In the genomic region with DNA sequence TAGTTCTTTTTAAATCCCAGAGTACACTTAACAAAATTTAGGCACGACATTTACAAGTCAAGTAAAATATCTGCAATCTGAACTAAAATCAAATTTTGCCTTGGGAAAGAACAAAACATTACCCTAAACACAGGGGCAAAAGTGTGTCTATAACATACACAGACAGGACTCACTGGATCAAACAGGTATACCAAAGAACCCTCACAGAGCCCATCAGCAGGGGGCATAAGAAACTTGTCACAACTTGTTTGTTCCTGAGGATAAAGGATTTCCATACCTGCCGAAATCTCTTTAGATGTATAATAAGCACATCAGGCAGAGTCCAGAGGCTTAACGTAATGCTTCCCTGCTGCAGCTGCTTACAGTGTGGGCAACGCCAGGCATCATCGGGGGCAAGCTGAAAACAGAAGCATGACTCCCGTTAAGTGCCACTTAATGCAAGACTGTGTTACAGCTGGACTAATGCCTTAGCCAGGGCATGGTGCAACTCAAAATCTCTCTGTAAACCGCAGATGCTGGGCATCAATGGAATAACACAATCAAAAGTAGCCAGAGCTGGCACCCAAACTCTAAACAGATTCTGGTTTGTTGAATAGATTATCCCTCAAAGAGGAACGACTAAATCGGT, we compare ENCODE assay signal across 15 cellular contexts.
A peak's percentile ranks its signal among the peaks of the same experiment; 100 is the strongest.
DNase-seq lines count a peak whose midpoint lies in the region; ATAC-seq and TF ChIP-seq lines count a peak whose summit lies in the region.
"Had no signal": no experiment of that assay in that cellular context is flagged by ENCODE, and none has a peak within 500 bp of the region (broad histone marks: within the 10 kb centered on the region; RNA-seq: fewer than 3 reads in every experiment).

No MANE protein-coding gene starts in this region.

- DNase-seq in AG04450 (ENCODE audit: low read depth, low spot score), result no peak
- DNase-seq in SK-N-SH, result peak; percentile 70
- DNase-seq in heart right ventricle, result peak in 1 of 2 donors; percentile 38
- no peak for DNase-seq in NAMALWA (ENCODE audit: low spot score)
- no peak for DNase-seq in prostate gland (ENCODE audit: low spot score)
- no peak for DNase-seq in activated naive CD8-positive, alpha-beta T cell treated with anti-CD3 and anti-CD28 coated beads, Interleukin-2, amount 50 U/mL, for 24 hours
- DNase-seq: activated T-cell treated with anti-CD3 and anti-CD28 coated beads, Interleukin-2, amount 50 U/mL, for 24 hours; HCEC 1CT; OCI-M1; pancreas had no signal

- H3K4me3 Mint-ChIP-seq in activated naive CD8-positive, alpha-beta T cell treated with anti-CD3 and anti-CD28 coated beads, Interleukin-2, amount 50 U/mL, for 24 hours, result no peak overlapping the region
- H3K4me3 Mint-ChIP-seq: activated T-cell treated with anti-CD3 and anti-CD28 coated beads, Interleukin-2, amount 50 U/mL, for 24 hours; CD14-positive monocyte; central memory CD8-positive, alpha-beta T cell had no signal

- H3K9me3 Mint-ChIP-seq in activated naive CD8-positive, alpha-beta T cell treated with anti-CD3 and anti-CD28 coated beads, Interleukin-2, amount 50 U/mL, for 24 hours, result no peaks in the 10 kb centered on the region
- H3K9me3 Mint-ChIP-seq: activated T-cell treated with anti-CD3 and anti-CD28 coated beads, Interleukin-2, amount 50 U/mL, for 24 hours; central memory CD8-positive, alpha-beta T cell had no signal

- no peaks in the 10 kb centered on the region for H3K27me3 Mint-ChIP-seq in activated naive CD8-positive, alpha-beta T cell treated with anti-CD3 and anti-CD28 coated beads, Interleukin-2, amount 50 U/mL, for 24 hours
- H3K27me3 Mint-ChIP-seq: activated T-cell treated with anti-CD3 and anti-CD28 coated beads, Interleukin-2, amount 50 U/mL, for 24 hours; central memory CD8-positive, alpha-beta T cell had no signal

- ATAC-seq in heart right ventricle, result peak; percentile 53 to 87 (median 78)
- no peak for ATAC-seq in GM18519 (IDR thresholded peaks at IDR 0.05; ENCODE audit: low FRiP score, unreplicated experiment)
- no peak for ATAC-seq in activated naive CD8-positive, alpha-beta T cell treated with anti-CD3 and anti-CD28 coated beads, Interleukin-2, amount 50 U/mL, for 24 hours
- ATAC-seq: pancreas had no signal

- H3K36me3 Mint-ChIP-seq in activated naive CD8-positive, alpha-beta T cell treated with anti-CD3 and anti-CD28 coated beads, Interleukin-2, amount 50 U/mL, for 24 hours (ENCODE audit: low read depth), result peaks cover 29% of the 10 kb centered on the region

- WGBS in SK-N-SH (ENCODE audit: low lambda C conversion rate), result 28% methylated on average over 8 of the region's 9 CpGs
- 66 to 75% methylated on average over 9 of the region's 9 CpGs for WGBS in heart right ventricle, 2 donors
- WGBS in prostate gland, result 58% methylated on average over 9 of the region's 9 CpGs

- POLR2A ChIA-PET in AG04450 (lab: Yijun Ruan, JAX) (no interaction called here), SK-N-SH (lab: Yijun Ruan, JAX) (interaction anchor here (1.4 kb wide), 1 partner anchor 67 kb away, joined by 6 read pairs; the partner anchor contains the start of gene USP31)

- H4K20me1 ChIP-seq in Loucy (ENCODE audit: insufficient read depth, low read length, poor library complexity, severe bottlenecking) (no peaks in the 10 kb centered on the region), SK-N-SH (ENCODE audit: insufficient read depth) (no peaks in the 10 kb centered on the region)

- no peak overlapping the region for H3K4me2 ChIP-seq in Loucy (ENCODE audit: low read depth, low read length, poor library complexity, severe bottlenecking)
- peak overlapping the region; percentile 49; the same call in 1 of the 2 replicates for H3K4me2 ChIP-seq in SK-N-SH

- CTCF ChIA-PET in AG04450 (lab: Charles Lee), result interaction anchor here (1.7 kb wide), 1 partner anchor 352 kb away, joined by 7 read pairs; no protein-coding TSS in a partner anchor
- CTCF ChIA-PET in SK-N-SH (lab: Yijun Ruan, JAX), result interaction anchor here (0.6 to 2.6 kb wide), 15 partner anchors 10 to 353 kb away, joined by 3 to 10 read pairs (median 3); partner anchors contain the start of gene HS3ST2

- H3K4me3 ChIP-seq in AG04450 (ENCODE audit: low read depth, low read length) (no peak overlapping the region), Loucy (ENCODE audit: low read length, poor library complexity, severe bottlenecking) (no peak overlapping the region), SK-N-SH (ENCODE audit: low read depth in 2 of 2, low read length in 1 of 2) (no peak overlapping the region), heart right ventricle (no peak overlapping the region), prostate gland (no peak overlapping the region)
- H3K4me3 ChIP-seq: pancreas, thoracic aorta had no signal

- H3F3A ChIP-seq in Loucy (ENCODE audit: low read depth) (no peaks in the 10 kb centered on the region), SK-N-SH (replicated peaks; ENCODE audit: insufficient read depth) (peaks cover 26% of the 10 kb centered on the region)

- H3K36me3 ChIP-seq in Loucy (ENCODE audit: insufficient read depth, low read length) (peaks cover 47% of the 10 kb centered on the region; the same call in 1 of the 2 replicates), SK-N-SH (replicated peaks in 1 of 2; ENCODE audit: control insufficient read depth in 1 of 2, insufficient read depth in 2 of 2, low read length in 1 of 2) (peaks cover 32 to 35% of the 10 kb centered on the region in 2 experiments), heart right ventricle (peaks cover 0 to 97% (median 10%) of the 10 kb centered on the region in 9 donors), prostate gland (no peaks in the 10 kb centered on the region)

- H2AFZ ChIP-seq in Loucy (ENCODE audit: low read length), result no peak overlapping the region
- H2AFZ ChIP-seq in SK-N-SH (ENCODE audit: low read depth), result no peak overlapping the region

- TF ChIP-seq POLR2A in prostate gland (IDR thresholded peaks at IDR 0.05), result no peak

- TF ChIP-seq EP300 in SK-N-SH (IDR thresholded peaks at IDR 0.05; ENCODE audit: borderline replicate concordance in 1 of 2, low read depth in 1 of 2, low read length in 1 of 2), result peak in 1 of 2 experiments; percentile 47; a peak in 1 of 4 replicates

- H3K9me3 ChIP-seq in AG04450 (ENCODE audit: control insufficient read depth, insufficient read depth, low read length) (no peaks in the 10 kb centered on the region), Loucy (ENCODE audit: insufficient read depth, low read depth, low read length) (no peaks in the 10 kb centered on the region), SK-N-SH (no peaks in the 10 kb centered on the region), heart right ventricle (no peaks in the 10 kb centered on the region), prostate gland (no peaks in the 10 kb centered on the region)
- H3K9me3 ChIP-seq: pancreas, thoracic aorta had no signal

- H3K9me2 ChIP-seq in Loucy (replicated peaks; ENCODE audit: low read depth, low read length) (no peaks in the 10 kb centered on the region), SK-N-SH (no peaks in the 10 kb centered on the region)

- H3K27me3 ChIP-seq in AG04450 (ENCODE audit: control insufficient read depth, insufficient read depth, low read length) (no peaks in the 10 kb centered on the region), Loucy (ENCODE audit: insufficient read depth, low read length, poor library complexity, severe bottlenecking) (no peaks in the 10 kb centered on the region), SK-N-SH (ENCODE audit: insufficient read depth) (no peaks in the 10 kb centered on the region), heart right ventricle (no peaks in the 10 kb centered on the region), prostate gland (replicated peaks; ENCODE audit: insufficient read depth) (no peaks in the 10 kb centered on the region)
- H3K27me3 ChIP-seq: pancreas had no signal

- H3K27ac ChIP-seq in AG04450 (ENCODE audit: low read depth, low read length) (no peak overlapping the region), SK-N-SH (ENCODE audit: low read depth in 2 of 2, low read length in 1 of 2) (peak overlapping the region; percentile 80 to 86), heart right ventricle (peak overlapping the region in 4 of 10 donors; percentile 6 to 58 (median 36)), prostate gland (peak overlapping the region in 1 of 2 donors; percentile 5)
- H3K27ac ChIP-seq: pancreas, thoracic aorta had no signal

- H3K4me1 ChIP-seq in Loucy (ENCODE audit: insufficient read depth, low read length, poor library complexity, severe bottlenecking) (no peaks in the 10 kb centered on the region), SK-N-SH (ENCODE audit: control insufficient read depth in 1 of 2, insufficient read depth in 2 of 2, low read depth in 1 of 2, low read length in 1 of 2) (peaks cover 18 to 33% of the 10 kb centered on the region in 2 experiments), heart right ventricle (peaks cover 0 to 41% (median 8%) of the 10 kb centered on the region in 9 donors), prostate gland (replicated peaks) (peaks cover 4% of the 10 kb centered on the region)
- H3K4me1 ChIP-seq: pancreas had no signal

- H3K27ac Mint-ChIP-seq in activated naive CD8-positive, alpha-beta T cell treated with anti-CD3 and anti-CD28 coated beads, Interleukin-2, amount 50 U/mL, for 24 hours, result no peak overlapping the region
- H3K27ac Mint-ChIP-seq: activated T-cell treated with anti-CD3 and anti-CD28 coated beads, Interleukin-2, amount 50 U/mL, for 24 hours; CD14-positive monocyte had no signal

- H3K4me1 Mint-ChIP-seq in activated naive CD8-positive, alpha-beta T cell treated with anti-CD3 and anti-CD28 coated beads, Interleukin-2, amount 50 U/mL, for 24 hours, result peaks cover 4% of the 10 kb centered on the region
- H3K4me1 Mint-ChIP-seq: central memory CD8-positive, alpha-beta T cell had no signal

- H3K9ac ChIP-seq in Loucy (ENCODE audit: low read depth, low read length, poor library complexity, severe bottlenecking) (no peak overlapping the region), SK-N-SH (peak overlapping the region; percentile 51; the same call in 1 of the 2 replicates)

- 0 out of 2 replicates have a peak, but pooled peaks have one; percentile 4 for TF ChIP-seq CTCF in AG04450 (IDR thresholded peaks at IDR 0.05; ENCODE audit: low read depth, low read length)
- 0 out of 2 replicates have a peak, but pooled peaks have one; percentile 12 for TF ChIP-seq CTCF in Loucy (conservative IDR thresholded peaks at IDR 0.05; ENCODE audit: low read length)
- no peak for TF ChIP-seq CTCF in SK-N-SH (IDR thresholded peaks at IDR 0.05)
- TF ChIP-seq CTCF in heart right ventricle (IDR thresholded peaks at IDR 0.05), result peak in 1 of 9 donors; percentile 18
- TF ChIP-seq CTCF in prostate gland (IDR thresholded peaks at IDR 0.05), result no peak

- H3K79me2 ChIP-seq in Loucy (ENCODE audit: insufficient read depth, low read length) (no peaks in the 10 kb centered on the region), SK-N-SH (ENCODE audit: insufficient read depth) (no peaks in the 10 kb centered on the region)

- no peak; the same call in 1 of the 2 replicates for TF ChIP-seq RAD21 in SK-N-SH (IDR thresholded peaks at IDR 0.05; ENCODE audit: low read length)

- intact Hi-C loops in heart right ventricle (cut with DNase I), result loop anchor here in 3 of 10 donors (5.0 to 10.0 kb wide), 3 partner anchors 50 to 353 kb away; partner anchors contain the start of gene USP31 (in 1 of the 3)
- intact Hi-C loops in prostate gland (cut with DNase I), result no loop called here

TF ChIP-seq in SK-N-SH, 30 proteins besides CTCF, POLR2A, EP300 and RAD21 (continues in another document):
- TF ChIP-seq TEAD4 (IDR thresholded peaks at IDR 0.05; ENCODE audit: borderline replicate concordance, insufficient read depth) (no peak), CHD2 (IDR thresholded peaks at IDR 0.05; ENCODE audit: low read length, partially characterized antibody) (no peak)

Comparison
In these comparisons a context has a peak if more than half of its experiments do, and no peak if none do; other contexts are left out.
1. CTCF ChIP-seq: peak in AG04450 (single experiment) and Loucy (single experiment); none in SK-N-SH (single experiment) and prostate gland (0 of 4).
2. ATAC-seq: peak in heart right ventricle (8 of 8); none in GM18519 (single experiment) and activated naive CD8-positive, alpha-beta T cell treated with anti-CD3 and anti-CD28 coated beads, Interleukin-2, amount 50 U/mL, for 24 hours (single experiment).